Comparison of ENCODE assay signal across 8 cellular contexts in genomic region chr15:89912145-89912673, GRCh38. TPM values are rescaled to one million over a fixed set of nuclear protein-coding genes. Genes with fewer than 3 reads are reported as not detected.
DNase-seq lines count a peak whose midpoint lies in the region; ATAC-seq and TF ChIP-seq lines count a peak whose summit lies in the region.

No MANE protein-coding gene starts in this region.

- TF ChIP-seq CTCF in mesothelial cell of epicardium (IDR thresholded peaks at IDR 0.05; ENCODE audit: unreplicated experiment) (no peak), uterus (IDR thresholded peaks at IDR 0.05) (no peak)

- H3K27ac ChIP-seq in uterus, result peak overlapping the region; percentile 81 to 83

- peaks cover 0 to 4% of the 10 kb centered on the region in 2 donors for H3K4me1 ChIP-seq in uterus

- ATAC-seq in stimulated activated naive CD8-positive, alpha-beta T cell treated with anti-CD3 and anti-CD28 coated beads, Interleukin-15, Interleukin-2, amounts not matched to agents 100 U/mL and 50 U/mL, for 24 hours, result no peak
- no peak for ATAC-seq in GM18502 (IDR thresholded peaks at IDR 0.05; ENCODE audit: poor library complexity, unreplicated experiment)

- peak overlapping the region; percentile 66 to 84 for H3K4me3 ChIP-seq in uterus

- H3K4me3 Mint-ChIP-seq in stimulated activated naive CD8-positive, alpha-beta T cell treated with anti-CD3 and anti-CD28 coated beads, Interleukin-15, Interleukin-2, amounts not matched to agents 100 ng/mL and 50 ng/mL, for 24 hours, result peak overlapping the region; percentile 34
- H3K4me3 Mint-ChIP-seq in mesothelial cell of epicardium, result peak overlapping the region; percentile 83

- H3K36me3 ChIP-seq in uterus, result no peaks in the 10 kb centered on the region

- no peaks in the 10 kb centered on the region for H3K9me3 ChIP-seq in uterus

- TF ChIP-seq POLR2A in uterus (IDR thresholded peaks at IDR 0.05), result no peak

- no peak for DNase-seq in stimulated activated naive CD8-positive, alpha-beta T cell treated with anti-CD3 and anti-CD28 coated beads, Interleukin-15, Interleukin-2, amounts not matched to agents 100 U/mL and 50 U/mL, for 24 hours
- DNase-seq in epidermal melanocyte (ENCODE audit: insufficient read length, low spot score), result peak; percentile 41
- peak in 1 of 2 experiments; percentile 45 for DNase-seq in mesothelial cell of epicardium (ENCODE audit: low spot score in 2 of 2, unreplicated experiment in 2 of 2)
- DNase-seq in uterus, result peak in 1 of 2 donors; percentile 31
- no peak for DNase-seq in activated T-cell treated with anti-CD3 and anti-CD28 coated beads, Interleukin-2, amount 50 U/mL, for 1 hour
- no peak for DNase-seq in NCI-H187 (lab: John Stamatoyannopoulos, UW)

- intact Hi-C loops in uterus (cut with DNase I; ENCODE audit: low total_unique reads), result no loop called here

- H3K9me3 Mint-ChIP-seq in stimulated activated naive CD8-positive, alpha-beta T cell treated with anti-CD3 and anti-CD28 coated beads, Interleukin-15, Interleukin-2, amounts not matched to agents 100 ng/mL and 50 ng/mL, for 24 hours, result no peaks in the 10 kb centered on the region
- no peaks in the 10 kb centered on the region for H3K9me3 Mint-ChIP-seq in mesothelial cell of epicardium

- no peaks in the 10 kb centered on the region for H3K27me3 ChIP-seq in uterus

- peaks cover 42% of the 10 kb centered on the region for H3K27me3 Mint-ChIP-seq in stimulated activated naive CD8-positive, alpha-beta T cell treated with anti-CD3 and anti-CD28 coated beads, Interleukin-15, Interleukin-2, amounts not matched to agents 100 ng/mL and 50 ng/mL, for 24 hours
- no peaks in the 10 kb centered on the region for H3K27me3 Mint-ChIP-seq in mesothelial cell of epicardium (ENCODE audit: low read depth)

- H3K27ac Mint-ChIP-seq in stimulated activated naive CD8-positive, alpha-beta T cell treated with anti-CD3 and anti-CD28 coated beads, Interleukin-15, Interleukin-2, amounts not matched to agents 100 ng/mL and 50 ng/mL, for 24 hours, result no peak overlapping the region
- peak overlapping the region; percentile 90 for H3K27ac Mint-ChIP-seq in mesothelial cell of epicardium

- no peaks in the 10 kb centered on the region for H3K36me3 Mint-ChIP-seq in stimulated activated naive CD8-positive, alpha-beta T cell treated with anti-CD3 and anti-CD28 coated beads, Interleukin-15, Interleukin-2, amounts not matched to agents 100 ng/mL and 50 ng/mL, for 24 hours (ENCODE audit: low read depth)
- peaks cover 2% of the 10 kb centered on the region for H3K36me3 Mint-ChIP-seq in mesothelial cell of epicardium

- H3K4me1 Mint-ChIP-seq in stimulated activated naive CD8-positive, alpha-beta T cell treated with anti-CD3 and anti-CD28 coated beads, Interleukin-15, Interleukin-2, amounts not matched to agents 100 ng/mL and 50 ng/mL, for 24 hours (ENCODE audit: low read depth), result peaks cover 3% of the 10 kb centered on the region
- peaks cover 26% of the 10 kb centered on the region for H3K4me1 Mint-ChIP-seq in mesothelial cell of epicardium

RNA-seq across cellular contexts. Expression of gene ARPIN, which starts 0.5 kb away (rescaled TPM):
- total RNA-seq in mesothelial cell of epicardium, result 26.4 to 29.2 TPM (median 26.4 TPM) in 3 replicates
- total RNA-seq in uterus, result 10 to 100 TPM in 3 of 4 donors, 1 to 10 TPM in 1; 8.2 to 32.8 (median 20.7) TPM

RNA-seq across cellular contexts. Expression of gene AP3S2, which starts 18.4 kb away (rescaled TPM):
- total RNA-seq in mesothelial cell of epicardium (25.3 to 28.3 TPM (median 26.5 TPM) in 3 replicates), uterus (10 to 100 TPM; 17.4 to 70.6 (median 35.9) TPM)
